9 cellular contexts compared by ENCODE assay signal in the genomic region with DNA sequence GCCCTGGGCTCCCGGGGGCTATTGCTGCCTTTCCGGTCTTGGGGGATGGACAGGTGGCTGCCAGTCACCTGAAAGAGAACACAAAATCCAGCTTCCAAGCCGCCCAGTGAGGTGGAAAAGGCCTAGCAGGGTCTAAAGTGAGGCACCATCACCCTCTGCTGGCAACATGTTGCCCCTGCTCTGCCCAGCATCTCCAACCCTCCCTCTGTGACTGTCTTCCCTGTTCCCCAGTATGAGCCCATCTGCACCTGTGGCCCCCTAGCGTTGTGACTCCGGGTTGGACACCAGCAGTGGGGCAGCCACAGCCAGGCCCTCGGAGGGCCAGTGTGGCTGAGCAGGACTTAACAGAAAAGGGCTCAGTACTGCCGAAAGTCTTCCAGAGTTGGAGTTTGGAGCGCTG. TPM values are rescaled to one million over a fixed set of nuclear protein-coding genes. Genes with fewer than 3 reads are reported as not detected.
DNase-seq lines count a peak whose midpoint lies in the region; ATAC-seq and TF ChIP-seq lines count a peak whose summit lies in the region.
"Not testable (repeated sequence)": the region's sequence is repeated elsewhere in the genome, so short reads cannot be mapped to it uniquely, and the experiment has no call there.
"Had no signal": no experiment of that assay in that cellular context is flagged by ENCODE, and none has a peak within 500 bp of the region (broad histone marks: within the 10 kb centered on the region; RNA-seq: fewer than 3 reads in every experiment).

No MANE protein-coding gene starts in this region.

- not testable (repeated sequence) for H3K27me3 ChIP-seq in BE2C, neural progenitor cell

- H3K36me3 Mint-ChIP-seq in activated CD8-positive, alpha-beta T cell treated with anti-CD3 and anti-CD28 coated beads, Interleukin-2, amount 10 ng/mL, durations not matched to agents 7 days and 5 days (ENCODE audit: low read depth); neural progenitor cell: not testable (repeated sequence)

- H4K20me1 ChIP-seq in neural progenitor cell (ENCODE audit: low read depth), result not testable (repeated sequence)

- TF ChIP-seq CTCF in BE2C (IDR thresholded peaks at IDR 0.05; ENCODE audit: low read depth, low read length) (peak; percentile 53), GM12873 (IDR thresholded peaks at IDR 0.05; ENCODE audit: insufficient read depth, low read depth, low read length, missing control alignments) (peak; percentile 51), fibroblast of pulmonary artery (IDR thresholded peaks at IDR 0.05; ENCODE audit: low read length, missing control alignments) (peak; percentile 20), neural progenitor cell (IDR thresholded peaks at IDR 0.05) (peak; percentile 59)

- H3K36me3 ChIP-seq in BE2C, neural progenitor cell: not testable (repeated sequence)

- not testable (repeated sequence) for H3K9me3 Mint-ChIP-seq in activated CD8-positive, alpha-beta T cell treated with anti-CD3 and anti-CD28 coated beads, Interleukin-2, amount 10 ng/mL, durations not matched to agents 7 days and 5 days (ENCODE audit: insufficient read depth)
- H3K9me3 Mint-ChIP-seq in neural progenitor cell, result peaks cover 16% of the 10 kb centered on the region

- ATAC-seq in HG03175 (IDR thresholded peaks at IDR 0.05; ENCODE audit: unreplicated experiment), result peak; percentile 63
- ATAC-seq in activated CD8-positive, alpha-beta T cell treated with anti-CD3 and anti-CD28 coated beads, Interleukin-2, amount 10 ng/mL, durations not matched to agents 7 days and 5 days, result peak; percentile 59

- H3K4me1 ChIP-seq in BE2C, neural progenitor cell: not testable (repeated sequence)

- not testable (repeated sequence) for H3K9ac ChIP-seq in neural progenitor cell

- not testable (repeated sequence) for H3K79me2 ChIP-seq in neural progenitor cell (ENCODE audit: low read depth)

- H3K27me3 Mint-ChIP-seq in activated CD8-positive, alpha-beta T cell treated with anti-CD3 and anti-CD28 coated beads, Interleukin-2, amount 10 ng/mL, durations not matched to agents 7 days and 5 days (ENCODE audit: low read depth), result not testable (repeated sequence)
- peaks cover 10% of the 10 kb centered on the region for H3K27me3 Mint-ChIP-seq in neural progenitor cell (ENCODE audit: insufficient read depth, low read depth)

- DNase-seq in BE2C (peak; percentile 62), NCI-H1694 (lab: John Stamatoyannopoulos, UW) (peak; percentile 30), RKO (ENCODE audit: low spot score) (peak; percentile 37), neural progenitor cell (ENCODE audit: low spot score) (peak; percentile 52)
- DNase-seq in activated CD8-positive, alpha-beta T cell treated with anti-CD3 and anti-CD28 coated beads, Interleukin-2, amount 10 ng/mL, durations not matched to agents 7 days and 5 days, result peak; percentile 38
- not testable (repeated sequence) for DNase-seq in fibroblast of pulmonary artery (ENCODE audit: low read depth)

- not testable (repeated sequence) for H2AFZ ChIP-seq in neural progenitor cell (replicated peaks)

- H3K4me3 Mint-ChIP-seq in activated CD8-positive, alpha-beta T cell treated with anti-CD3 and anti-CD28 coated beads, Interleukin-2, amount 10 ng/mL, durations not matched to agents 7 days and 5 days; neural progenitor cell: not testable (repeated sequence)

- not testable (repeated sequence) for H3K4me3 ChIP-seq in BE2C (ENCODE audit: low read depth, low read length); fibroblast of pulmonary artery (replicated peaks; ENCODE audit: low read depth, low read length); neural progenitor cell

- CTCF ChIA-PET in activated CD8-positive, alpha-beta T cell treated with anti-CD3 and anti-CD28 coated beads, Interleukin-2, amount 10 ng/mL, durations not matched to agents 7 days and 5 days (lab: Charles Lee), result interaction anchor here (1.0 to 1.1 kb wide), 2 partner anchors 42 to 185 kb away, joined by 3 to 4 read pairs; no protein-coding TSS in a partner anchor

- H3K4me2 ChIP-seq in neural progenitor cell, result not testable (repeated sequence)

- POLR2A ChIA-PET in activated CD8-positive, alpha-beta T cell treated with anti-CD3 and anti-CD28 coated beads, Interleukin-2, amount 10 ng/mL, durations not matched to agents 7 days and 5 days (lab: Charles Lee), result not testable (repeated sequence)

- peaks cover 31% of the 10 kb centered on the region for H3K4me1 Mint-ChIP-seq in activated CD8-positive, alpha-beta T cell treated with anti-CD3 and anti-CD28 coated beads, Interleukin-2, amount 10 ng/mL, durations not matched to agents 7 days and 5 days (ENCODE audit: low read depth)
- H3K4me1 Mint-ChIP-seq in neural progenitor cell, result not testable (repeated sequence)

- not testable (repeated sequence) for H3K27ac Mint-ChIP-seq in activated CD8-positive, alpha-beta T cell treated with anti-CD3 and anti-CD28 coated beads, Interleukin-2, amount 10 ng/mL, durations not matched to agents 7 days and 5 days; neural progenitor cell

- not testable (repeated sequence) for H3F3A ChIP-seq in neural progenitor cell (ENCODE audit: low read depth)

- H3K9me3 ChIP-seq in BE2C; neural progenitor cell (ENCODE audit: low read depth): not testable (repeated sequence)

- H3K27ac ChIP-seq in neural progenitor cell, result not testable (repeated sequence)

RNA-seq across cellular contexts. Expression of gene CXCR3, which starts 45.9 kb away (rescaled TPM):
- polyA plus RNA-seq in BE2C (2012; ENCODE audit: insufficient read depth, insufficient read length, low read depth), result not detected
- 100 to 1,000 TPM; 141 to 145 TPM for total RNA-seq in activated CD8-positive, alpha-beta T cell treated with anti-CD3 and anti-CD28 coated beads, Interleukin-2, amount 10 ng/mL, durations not matched to agents 7 days and 5 days
- total RNA-seq in neural progenitor cell (ENCODE audit: low replicate concordance), result not detected in 2 replicates
- total RNA-seq: glomerular endothelial cell had no signal

RNA-seq across cellular contexts. Expression of gene CXorf49, which starts 53.9 kb away (rescaled TPM):
- not detected for polyA plus RNA-seq in BE2C (2012; ENCODE audit: insufficient read depth, insufficient read length, low read depth)
- total RNA-seq in activated CD8-positive, alpha-beta T cell treated with anti-CD3 and anti-CD28 coated beads, Interleukin-2, amount 10 ng/mL, durations not matched to agents 7 days and 5 days, result not detected
- not detected in 2 replicates for total RNA-seq in neural progenitor cell (ENCODE audit: low replicate concordance)
- total RNA-seq: glomerular endothelial cell had no signal

Comparison
In these comparisons a context has a peak if more than half of its experiments do, and no peak if none do; other contexts are left out.
1. RNA of gene CXCR3, which starts 45.9 kb away (total RNA-seq): 141 to 145 TPM in activated CD8-positive, alpha-beta T cell treated with anti-CD3 and anti-CD28 coated beads, Interleukin-2, amount 10 ng/mL, durations not matched to agents 7 days and 5 days; not detected in neural progenitor cell; every median in the first group is over 100 times any median in the second.
2. Peak in every context shown above with its lines, with median percentiles within 50 percentile points of each other: CTCF ChIP-seq.